Comparison of ENCODE assay signal across 8 cellular contexts in genomic region chr12:56040963-56041578, GRCh38. TPM values are rescaled to one million over a fixed set of nuclear protein-coding genes. Genes with fewer than 3 reads are reported as not detected.
DNase-seq lines count a peak whose midpoint lies in the region; ATAC-seq and TF ChIP-seq lines count a peak whose summit lies in the region.

No MANE protein-coding gene starts in this region.

- peaks cover 30% of the 10 kb centered on the region for H3K36me3 ChIP-seq in brain microvascular endothelial cell (replicated peaks)

- DNase-seq in DMS53 (lab: John Stamatoyannopoulos, UW) (peak; percentile 57), brain microvascular endothelial cell (no peak), NCI-H2171 (lab: John Stamatoyannopoulos, UW) (no peak), GDM1 (lab: John Stamatoyannopoulos, UW) (no peak), SHP77 treated with DMSO at 0.1 percent for 48 hours (lab: John Stamatoyannopoulos, UW) (no peak)

- in situ Hi-C loops in brain microvascular endothelial cell (cut with HindIII; ENCODE audit: low pct_ligation_motif_present, low sequenced_read_pairs) = no loop called here

- no peak for TF ChIP-seq CTCF in brain microvascular endothelial cell (IDR thresholded peaks at IDR 0.05; ENCODE audit: low read depth, low read length, missing control alignments)

- H3K27ac ChIP-seq in brain microvascular endothelial cell = peak overlapping the region; percentile 29

- H3K27me3 ChIP-seq in brain microvascular endothelial cell (replicated peaks) = no peaks in the 10 kb centered on the region
- H3K27me3 ChIP-seq in mononuclear cell (ENCODE audit: insufficient read depth, low read length) = no peaks in the 10 kb centered on the region

- ATAC-seq in HG03521 (IDR thresholded peaks at IDR 0.05; ENCODE audit: unreplicated experiment) = peak; percentile 5
- ATAC-seq in GM21423 (IDR thresholded peaks at IDR 0.05; ENCODE audit: unreplicated experiment) = no peak

- H3K4me3 ChIP-seq in brain microvascular endothelial cell (ENCODE audit: low read depth, low read length) = peak overlapping the region; percentile 99
- peak overlapping the region; percentile 66 for H3K4me3 ChIP-seq in mononuclear cell (ENCODE audit: low read length)

- no peaks in the 10 kb centered on the region for H3K9me3 ChIP-seq in mononuclear cell (ENCODE audit: low read depth, low read length)

- H3K4me1 ChIP-seq in mononuclear cell (ENCODE audit: insufficient read depth, low read length) = peaks cover 21% of the 10 kb centered on the region

RNA-seq across cellular contexts. Expression of gene RPS26, which starts 0.6 kb away (rescaled TPM):
- 1,312 TPM for total RNA-seq in mononuclear cell

RNA-seq across cellular contexts. Expression of gene IKZF4, which starts 20.2 kb away (rescaled TPM):
- total RNA-seq in mononuclear cell = 1.3 TPM

RNA-seq across cellular contexts. Expression of gene ERBB3, which starts 38.9 kb away (rescaled TPM):
- 1.4 TPM for total RNA-seq in mononuclear cell

RNA-seq across cellular contexts. Expression of gene SUOX, which starts 44.0 kb away (rescaled TPM):
- total RNA-seq in mononuclear cell = 2.4 TPM
